ENCODE assay signal across 8 cellular contexts in genomic region chr12:56188786-56189335, GRCh38. TPM values are rescaled to one million over a fixed set of nuclear protein-coding genes. Genes with fewer than 3 reads are reported as not detected.
DNase-seq lines count a peak whose midpoint lies in the region; FAIRE-seq and TF ChIP-seq lines count a peak whose summit lies in the region.

No MANE protein-coding gene starts in this region.

- H3K27me3 Mint-ChIP-seq in activated naive CD4-positive, alpha-beta T cell treated with anti-CD3 and anti-CD28 coated beads, Interleukin-2, amount 50 U/mL, for 24 hours = no peaks in the 10 kb centered on the region

- FAIRE-seq in RCC 7860 (lab: Jason Lieb, UNC) = no peak

- peaks cover 49% of the 10 kb centered on the region for H3K4me1 Mint-ChIP-seq in activated naive CD4-positive, alpha-beta T cell treated with anti-CD3 and anti-CD28 coated beads, Interleukin-2, amount 50 U/mL, for 24 hours

- DNase-seq in NCI-H1105 treated with DMSO at 0.1 percent for 48 hours (lab: John Stamatoyannopoulos, UW) (peak; percentile 21), NCI-H1105 (lab: John Stamatoyannopoulos, UW) (no peak), left ventricle myocardium inferior (no peak), retinal pigment epithelial cell (ENCODE audit: low read depth) (no peak), RCC 7860 (ENCODE audit: low spot score) (no peak), dermis blood vessel endothelial cell (no peak)

- under 1% methylated on average over 39 of the region's 39 CpGs for WGBS in HUES64

- H3K36me3 ChIP-seq in HUES64 (ENCODE audit: insufficient read depth, low read length) = peaks cover 34% of the 10 kb centered on the region
- H3K36me3 ChIP-seq in left ventricle myocardium inferior = peaks cover 32% of the 10 kb centered on the region

- intact Hi-C loops in left ventricle myocardium inferior (cut with micrococcal nuclease) = no loop called here

- H3K4me3 ChIP-seq in HUES64 (ENCODE audit: low read length) (peak overlapping the region; percentile 96), left ventricle myocardium inferior (peak overlapping the region; percentile 94), retinal pigment epithelial cell (ENCODE audit: low read length) (peak overlapping the region; percentile 85)

- peak overlapping the region; percentile 90 for H3K9ac ChIP-seq in HUES64 (ENCODE audit: low read depth, low read length)

- no peaks in the 10 kb centered on the region for H3K9me3 ChIP-seq in HUES64 (ENCODE audit: insufficient read depth, low read depth, low read length)
- H3K9me3 ChIP-seq in left ventricle myocardium inferior (replicated peaks) = no peaks in the 10 kb centered on the region

- H3K9me3 Mint-ChIP-seq in activated naive CD4-positive, alpha-beta T cell treated with anti-CD3 and anti-CD28 coated beads, Interleukin-2, amount 50 U/mL, for 24 hours = no peaks in the 10 kb centered on the region

- peak overlapping the region; percentile 90 for H3K4me3 Mint-ChIP-seq in activated naive CD4-positive, alpha-beta T cell treated with anti-CD3 and anti-CD28 coated beads, Interleukin-2, amount 50 U/mL, for 24 hours

- peak overlapping the region; percentile 91 for H3K27ac Mint-ChIP-seq in activated naive CD4-positive, alpha-beta T cell treated with anti-CD3 and anti-CD28 coated beads, Interleukin-2, amount 50 U/mL, for 24 hours

- H3K4me1 ChIP-seq in HUES64 (ENCODE audit: insufficient read depth, low read length) = peaks cover 11% of the 10 kb centered on the region
- H3K4me1 ChIP-seq in left ventricle myocardium inferior = peaks cover 36% of the 10 kb centered on the region

- H3K27ac ChIP-seq in HUES64 (ENCODE audit: low read depth, low read length) = peak overlapping the region; percentile 96
- H3K27ac ChIP-seq in left ventricle myocardium inferior (replicated peaks) = peak overlapping the region; percentile 87

- H3K36me3 Mint-ChIP-seq in activated naive CD4-positive, alpha-beta T cell treated with anti-CD3 and anti-CD28 coated beads, Interleukin-2, amount 50 U/mL, for 24 hours = peaks cover 5% of the 10 kb centered on the region

- TF ChIP-seq CTCF in left ventricle myocardium inferior (IDR thresholded peaks at IDR 0.05; ENCODE audit: borderline replicate concordance) (no peak), retinal pigment epithelial cell (conservative IDR thresholded peaks at IDR 0.05; ENCODE audit: low read depth, low read length) (no peak)

- H3K27me3 ChIP-seq in HUES64 (ENCODE audit: insufficient read depth, low read length) (no peaks in the 10 kb centered on the region), left ventricle myocardium inferior (ENCODE audit: low read depth) (no peaks in the 10 kb centered on the region)

RNA-seq across cellular contexts. Expression of gene SMARCC2, which starts 0.4 kb away (rescaled TPM):
- 39.9 TPM for polyA plus RNA-seq in HUES64 (2013, experiment 1 of 2)
- 50.6 TPM for polyA plus RNA-seq in HUES64 (2013, experiment 2 of 2)
- 67.1 TPM for total RNA-seq in left ventricle myocardium inferior
- 47.5 and 51.2 TPM in 2 replicates for total RNA-seq in dermis blood vessel endothelial cell

RNA-seq across cellular contexts. Expression of gene MYL6, which starts 30.7 kb away (rescaled TPM):
- polyA plus RNA-seq in HUES64 (2013, experiment 1 of 2) = 1,204 TPM
- 1,131 TPM for polyA plus RNA-seq in HUES64 (2013, experiment 2 of 2)
- total RNA-seq in left ventricle myocardium inferior = 508 TPM
- 1,647 and 2,863 TPM in 2 replicates for total RNA-seq in dermis blood vessel endothelial cell

RNA-seq across cellular contexts. Expression of gene RNF41, which starts 32.9 kb away (rescaled TPM):
- polyA plus RNA-seq in HUES64 (2013, experiment 1 of 2) = 38.5 TPM
- 37.1 TPM for polyA plus RNA-seq in HUES64 (2013, experiment 2 of 2)
- 51.4 TPM for total RNA-seq in left ventricle myocardium inferior
- total RNA-seq in dermis blood vessel endothelial cell = 102 and 119 TPM in 2 replicates

RNA-seq across cellular contexts. Expression of gene NABP2, which starts 35.3 kb away (rescaled TPM):
- 41.1 TPM for polyA plus RNA-seq in HUES64 (2013, experiment 1 of 2)
- 40.8 TPM for polyA plus RNA-seq in HUES64 (2013, experiment 2 of 2)
- total RNA-seq in left ventricle myocardium inferior = 20.3 TPM
- total RNA-seq in dermis blood vessel endothelial cell = 24.8 and 32.9 TPM in 2 replicates

RNA-seq across cellular contexts. Expression of gene MYL6B, which starts 36.5 kb away (rescaled TPM):
- polyA plus RNA-seq in HUES64 (2013, experiment 1 of 2) = 119 TPM
- polyA plus RNA-seq in HUES64 (2013, experiment 2 of 2) = 134 TPM
- total RNA-seq in left ventricle myocardium inferior = 54.1 TPM
- 80.8 and 96.8 TPM in 2 replicates for total RNA-seq in dermis blood vessel endothelial cell
